Comparison of ENCODE assay signal across 8 cellular contexts in the genomic region with DNA sequence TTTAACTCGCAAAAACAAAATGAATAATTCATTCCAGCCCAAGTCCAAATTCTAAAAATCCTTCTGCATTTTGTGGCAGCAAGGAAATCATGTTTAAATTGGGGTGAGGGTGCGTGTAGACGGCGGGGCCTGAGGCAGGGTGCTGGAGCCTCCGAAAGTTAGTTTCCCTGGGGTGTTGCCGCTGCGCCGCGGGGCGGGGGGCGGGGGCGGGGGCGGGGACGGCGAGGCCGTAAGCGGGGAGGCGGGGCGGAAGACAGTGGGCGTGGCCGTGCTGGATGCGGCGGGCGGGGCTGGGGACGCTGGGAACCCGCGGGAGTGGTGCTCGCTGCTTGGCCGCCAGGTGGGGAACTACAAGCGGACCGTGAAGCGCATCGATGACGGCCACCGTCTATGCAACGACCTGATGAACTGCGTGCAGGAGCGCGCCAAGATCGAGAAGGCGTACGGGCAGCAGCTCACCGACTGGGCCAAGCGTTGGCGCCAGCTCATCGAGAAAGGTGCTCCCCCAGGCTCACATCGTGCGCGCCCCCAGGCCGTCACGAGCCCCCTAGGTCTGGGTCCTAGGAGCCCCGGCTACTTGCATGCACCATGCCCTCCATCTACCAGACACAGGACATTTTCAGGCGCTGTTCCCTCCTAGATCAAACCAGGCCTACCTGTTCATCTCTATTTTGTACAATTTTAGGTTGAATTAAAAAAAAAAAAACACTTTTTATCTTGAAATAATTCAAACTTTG. TPM values are rescaled to one million over a fixed set of nuclear protein-coding genes. Genes with fewer than 3 reads are reported as not detected.
DNase-seq lines count a peak whose midpoint lies in the region; ATAC-seq and TF ChIP-seq lines count a peak whose summit lies in the region.

No MANE protein-coding gene starts in this region.

- H3K4me3 ChIP-seq in NB4 (ENCODE audit: low read depth, low read length) (no peak overlapping the region), SJCRH30 (peak overlapping the region; percentile 55), subcutaneous abdominal adipose tissue (ENCODE audit: low read depth in 1 of 5, low read length in 5 of 5) (peak overlapping the region; percentile 17 to 60 (median 51))

- ATAC-seq in HG02571 (IDR thresholded peaks at IDR 0.05; ENCODE audit: unreplicated experiment), result peak; percentile 85

- peak; percentile 46 for TF ChIP-seq CTCF in NB4 (IDR thresholded peaks at IDR 0.05; ENCODE audit: low read depth, low read length)

- H3K27me3 ChIP-seq in SJCRH30 (no peaks in the 10 kb centered on the region), subcutaneous abdominal adipose tissue (ENCODE audit: control insufficient read depth in 5 of 5, insufficient read depth in 4 of 5, low read length in 5 of 5) (no peaks in the 10 kb centered on the region)

- no peaks in the 10 kb centered on the region for H3K36me3 ChIP-seq in SJCRH30
- H3K36me3 ChIP-seq in subcutaneous abdominal adipose tissue (ENCODE audit: control insufficient read depth in 5 of 5, insufficient read depth in 5 of 5, low read length in 5 of 5), result no peaks in the 10 kb centered on the region

- in situ Hi-C loops in G401 (cut with HindIII; ENCODE audit: low sequenced_read_pairs), result no loop called here

- H3K4me1 ChIP-seq in SJCRH30 (no peaks in the 10 kb centered on the region), subcutaneous abdominal adipose tissue (ENCODE audit: control insufficient read depth in 5 of 5, insufficient read depth in 5 of 5, low read length in 5 of 5) (peaks cover 2 to 22% (median 14%) of the 10 kb centered on the region in 5 donors)

- TF ChIP-seq POLR2A in NB4 (IDR thresholded peaks at IDR 0.05; ENCODE audit: extremely low read depth, insufficient read length), result no peak

- DNase-seq in G401 (ENCODE audit: low spot score) (peak; percentile 93), NB4 (ENCODE audit: low read depth) (peak; percentile 96), SJCRH30 (peak; percentile 89 to 90), globus pallidus (ENCODE audit: low spot score) (peak; percentile 83), nucleus accumbens (lab: John Stamatoyannopoulos, UW) (peak; percentile 15 to 95 (median 80))
- peak; percentile 83 to 98 (median 94) for DNase-seq in activated naive CD4-positive, alpha-beta T cell (lab: John Stamatoyannopoulos, UW)

- H3K9ac ChIP-seq in subcutaneous abdominal adipose tissue (ENCODE audit: low read length in 5 of 5), result peak overlapping the region in 3 of 5 donors; percentile 35 to 58 (median 56)

- H3K9me3 ChIP-seq in SJCRH30 (replicated peaks), result no peaks in the 10 kb centered on the region
- H3K9me3 ChIP-seq in subcutaneous abdominal adipose tissue (ENCODE audit: control insufficient read depth in 5 of 5, low read length in 5 of 5), result no peaks in the 10 kb centered on the region

- H3K27ac ChIP-seq in SJCRH30 (no peak overlapping the region), subcutaneous abdominal adipose tissue (ENCODE audit: low read depth, low read length) (peak overlapping the region; percentile 30)

RNA-seq across cellular contexts. Expression of a gene that starts 29.0 kb away (rescaled TPM):
- total RNA-seq in G401 (2014; rRNA removed; shearing (Covaris generic)), result 0.12 TPM in 1 of 2 replicates, not detected in the other
- total RNA-seq in SJCRH30 (2014; rRNA removed; shearing (Covaris generic)), result not detected in 2 replicates
